Comparison of ENCODE assay signal across 9 cellular contexts in the genomic region with DNA sequence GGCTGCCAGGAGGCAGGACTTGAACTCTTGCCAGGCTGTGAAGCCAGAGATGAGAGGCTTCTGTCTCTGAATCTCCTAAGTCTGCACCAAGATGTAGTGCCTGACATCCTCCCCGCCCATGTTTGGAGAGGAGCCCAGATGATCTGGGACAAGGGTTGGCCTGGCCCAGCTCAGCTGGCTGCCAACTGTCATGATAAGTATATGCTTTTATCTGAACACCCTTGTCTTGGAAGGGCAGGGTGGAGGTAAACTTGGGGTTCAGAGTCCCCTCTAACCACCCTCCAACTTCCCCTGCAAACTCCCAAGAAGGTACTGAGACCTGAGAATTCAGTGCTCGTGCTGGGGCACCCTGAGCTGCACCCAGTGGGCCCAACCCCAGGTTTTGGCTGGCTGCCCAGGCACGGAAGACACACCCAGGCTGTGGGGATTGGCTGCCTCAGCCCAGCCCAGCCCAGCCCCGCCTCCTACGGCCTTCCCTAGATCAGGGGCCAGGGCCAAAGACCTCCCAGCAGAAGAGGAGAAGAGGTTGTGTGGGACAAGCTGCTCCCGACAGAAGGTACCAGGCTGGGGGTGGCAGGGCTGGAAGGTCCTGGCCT. TPM values are rescaled to one million over a fixed set of nuclear protein-coding genes. Genes with fewer than 3 reads are reported as not detected.
A peak's percentile ranks its signal among the peaks of the same experiment; 100 is the strongest.
DNase-seq lines count a peak whose midpoint lies in the region; ATAC-seq and TF ChIP-seq lines count a peak whose summit lies in the region.
"Had no signal": no experiment of that assay in that cellular context is flagged by ENCODE, and none has a peak within 500 bp of the region (broad histone marks: within the 10 kb centered on the region; RNA-seq: fewer than 3 reads in every experiment).

A gene with protein sequence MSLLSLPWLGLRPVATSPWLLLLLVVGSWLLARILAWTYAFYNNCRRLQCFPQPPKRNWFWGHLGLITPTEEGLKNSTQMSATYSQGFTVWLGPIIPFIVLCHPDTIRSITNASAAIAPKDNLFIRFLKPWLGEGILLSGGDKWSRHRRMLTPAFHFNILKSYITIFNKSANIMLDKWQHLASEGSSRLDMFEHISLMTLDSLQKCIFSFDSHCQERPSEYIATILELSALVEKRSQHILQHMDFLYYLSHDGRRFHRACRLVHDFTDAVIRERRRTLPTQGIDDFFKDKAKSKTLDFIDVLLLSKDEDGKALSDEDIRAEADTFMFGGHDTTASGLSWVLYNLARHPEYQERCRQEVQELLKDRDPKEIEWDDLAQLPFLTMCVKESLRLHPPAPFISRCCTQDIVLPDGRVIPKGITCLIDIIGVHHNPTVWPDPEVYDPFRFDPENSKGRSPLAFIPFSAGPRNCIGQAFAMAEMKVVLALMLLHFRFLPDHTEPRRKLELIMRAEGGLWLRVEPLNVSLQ (plus strand): TSS at position 508 of the 596 bp plus-strand sequence. CDS start 443 bp downstream, outside the sequence.

- WGBS in body of pancreas, 2 donors: 37 to 42% methylated on average over 5 to 6 of the region's 6 CpGs

- H3K27me3 ChIP-seq in body of pancreas: no peaks in the 10 kb centered on the region

- intact Hi-C loops in body of pancreas (cut with DNase I): no loop called here

- TF ChIP-seq EP300 in Ishikawa (IDR thresholded peaks at IDR 0.05; ENCODE audit: borderline replicate concordance): no peak

- H3K4me3 ChIP-seq in body of pancreas: no peak within 1 kb of the TSS

- H3K4me1 ChIP-seq in body of pancreas: peaks cover 5% of the 10 kb centered on the region

- ATAC-seq in body of pancreas (peak; percentile 71), HG03095 (IDR thresholded peaks at IDR 0.05; ENCODE audit: unreplicated experiment) (no peak), GM19463 (IDR thresholded peaks at IDR 0.05; ENCODE audit: unreplicated experiment) (no peak), HG02588 (IDR thresholded peaks at IDR 0.05; ENCODE audit: unreplicated experiment) (no peak)

- H3K27ac ChIP-seq in body of pancreas: peak within 1 kb of the TSS in 1 of 4 donors; percentile 17

- H3K9me3 ChIP-seq in body of pancreas: no peaks in the 10 kb centered on the region

- no peak for TF ChIP-seq CTCF in body of pancreas (IDR thresholded peaks at IDR 0.05)

- no peak for TF ChIP-seq RAD21 in Ishikawa (IDR thresholded peaks at IDR 0.05; ENCODE audit: low read depth)

- no peak for TF ChIP-seq POLR2A in body of pancreas (IDR thresholded peaks at IDR 0.05)

- no peaks in the 10 kb centered on the region for H3K36me3 ChIP-seq in body of pancreas (replicated peaks in 1 of 2; ENCODE audit: insufficient read depth in 1 of 2, low read depth in 2 of 2)

- DNase-seq in A172 (ENCODE audit: low spot score): peak; percentile 80
- peak; percentile 48 to 66 (median 62) for DNase-seq in body of pancreas
- DNase-seq in mesenteric fat pad (ENCODE audit: low spot score): peak; percentile 94
- no peak for DNase-seq in MV-4-11 (lab: John Stamatoyannopoulos, UW)
- DNase-seq: activated naive CD8-positive, alpha-beta T cell treated with anti-CD3 and anti-CD28 coated beads, Interleukin-2, amount 10 ng/mL, durations not matched to agents 7 days and 5 days had no signal

TF ChIP-seq in Ishikawa, 13 proteins besides CTCF, POLR2A, EP300 and RAD21:
- TF ChIP-seq NFIC (IDR thresholded peaks at IDR 0.05): peak; percentile 53
- TF ChIP-seq, protein P1, sequence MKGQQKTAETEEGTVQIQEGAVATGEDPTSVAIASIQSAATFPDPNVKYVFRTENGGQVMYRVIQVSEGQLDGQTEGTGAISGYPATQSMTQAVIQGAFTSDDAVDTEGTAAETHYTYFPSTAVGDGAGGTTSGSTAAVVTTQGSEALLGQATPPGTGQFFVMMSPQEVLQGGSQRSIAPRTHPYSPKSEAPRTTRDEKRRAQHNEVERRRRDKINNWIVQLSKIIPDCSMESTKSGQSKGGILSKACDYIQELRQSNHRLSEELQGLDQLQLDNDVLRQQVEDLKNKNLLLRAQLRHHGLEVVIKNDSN (IDR thresholded peaks at IDR 0.05): no peak

RNA-seq across cellular contexts. Expression of the gene that starts here (rescaled TPM):
- 1.3 and 1.6 TPM in 2 replicates for total RNA-seq in A172 (2014; rRNA removed; shearing (Covaris generic))
- total RNA-seq in body of pancreas (10 to 100 TPM in 1 of 2 donors, not detected in 1; 15.8 TPM), mesenteric fat pad (7.5 TPM)
